Comparison of ENCODE assay signal across 24 cellular contexts in genomic region chr2:114010001-114010400, GRCh38.
"Had no signal": no experiment of that assay in that cellular context is flagged by ENCODE, and none has a peak within 500 bp of the region (broad histone marks: within the 10 kb centered on the region; RNA-seq: fewer than 3 reads in every experiment).

No MANE protein-coding gene starts in this region.

- DNase-seq: activated CD4-positive, alpha-beta T cell treated with anti-CD3 and anti-CD28 coated beads for 4 hours; activated CD4-positive, alpha-beta T cell treated with anti-CD3 and anti-CD28 coated beads, Interleukin-2, amount 50 U/mL, for 48 hours; activated CD4-positive, CD25-positive, alpha-beta regulatory T cell; activated CD8-positive, alpha-beta memory T cell treated with anti-CD3 and anti-CD28 coated beads, Interleukin-2, amount 50 U/mL, for 48 hours; activated naive CD4-positive, alpha-beta T cell; activated T-cell treated with anti-CD3 and anti-CD28 coated beads, Interleukin-2, amount 50 U/mL, for 4 hours; adrenal gland; brain microvascular endothelial cell; effector memory CD4-positive, alpha-beta T cell; esophagus squamous epithelium; left lung; natural killer cell; stimulated activated CD4-positive, alpha-beta T cell treated with anti-CD3 and anti-CD28 coated beads, Interleukin-4, amount 100 ng/mL, for 24 hours; stimulated activated naive CD4-positive, alpha-beta T cell treated with Interleukin-2 at 50 U/mL for 16 hours; T1000; upper lobe of right lung had no signal

- H3K4me1 Mint-ChIP-seq: central memory CD8-positive, alpha-beta T cell; mesothelial cell of epicardium; natural killer cell had no signal

- H3K27me3 Mint-ChIP-seq: activated naive CD8-positive, alpha-beta T cell; progenitor cell of endocrine pancreas had no signal

- H3K36me3 Mint-ChIP-seq: mesothelial cell of epicardium, natural killer cell had no signal

- ATAC-seq: activated T-cell treated with anti-CD3 and anti-CD28 coated beads, Interleukin-2, amount 50 U/mL, for 4 hours; left lung; natural killer cell; upper lobe of right lung had no signal

- H3K36me3 ChIP-seq: adrenal gland, ascending aorta, brain microvascular endothelial cell, esophagus squamous epithelium, left lung, right atrium auricular region, upper lobe of right lung had no signal

- H3K9me3 Mint-ChIP-seq: activated T-cell treated with anti-CD3 and anti-CD28 coated beads, Interleukin-2, amount 50 U/mL, for 4 hours; activated T-helper 2 cell treated with anti-CD3 and anti-CD28 coated beads, Interferon-gamma antibody, Interleukin-2, Interleukin-4, amounts not matched to agents 10 μg/mL and 5 μg/mL and 100 μg/mL, durations not matched to agents 14 hours and 24 hours and 36 hours; central memory CD8-positive, alpha-beta T cell; mesothelial cell of epicardium; natural killer cell had no signal

- H3K4me3 ChIP-seq: adrenal gland, ascending aorta, esophagus squamous epithelium, left lung, right atrium auricular region, upper lobe of right lung had no signal

- H3K4me1 ChIP-seq: adrenal gland, ascending aorta, esophagus squamous epithelium, left lung, right atrium auricular region, upper lobe of right lung had no signal

- H3K27ac Mint-ChIP-seq: activated naive CD8-positive, alpha-beta T cell; activated T-helper 2 cell treated with anti-CD3 and anti-CD28 coated beads, Interferon-gamma antibody, Interleukin-2, Interleukin-4, amounts not matched to agents 10 μg/mL and 5 μg/mL and 100 μg/mL, durations not matched to agents 14 hours and 24 hours and 36 hours; mesothelial cell of epicardium; natural killer cell; progenitor cell of endocrine pancreas had no signal

- H3K27ac ChIP-seq: adrenal gland, ascending aorta, brain microvascular endothelial cell, esophagus squamous epithelium, left lung, right atrium auricular region, upper lobe of right lung had no signal

- H3K9me3 ChIP-seq: adrenal gland, ascending aorta, esophagus squamous epithelium, left lung, right atrium auricular region, upper lobe of right lung had no signal

- H3K27me3 ChIP-seq: adrenal gland, ascending aorta, brain microvascular endothelial cell, esophagus squamous epithelium, left lung, right atrium auricular region, upper lobe of right lung had no signal

- H3K4me3 Mint-ChIP-seq: activated naive CD8-positive, alpha-beta T cell; activated T-cell treated with anti-CD3 and anti-CD28 coated beads, Interleukin-2, amount 50 U/mL, for 4 hours; central memory CD8-positive, alpha-beta T cell; mesothelial cell of epicardium; natural killer cell had no signal

- FAIRE-seq: colon had no signal
